ENCODE assay signal across 20 cellular contexts in the genomic region with DNA sequence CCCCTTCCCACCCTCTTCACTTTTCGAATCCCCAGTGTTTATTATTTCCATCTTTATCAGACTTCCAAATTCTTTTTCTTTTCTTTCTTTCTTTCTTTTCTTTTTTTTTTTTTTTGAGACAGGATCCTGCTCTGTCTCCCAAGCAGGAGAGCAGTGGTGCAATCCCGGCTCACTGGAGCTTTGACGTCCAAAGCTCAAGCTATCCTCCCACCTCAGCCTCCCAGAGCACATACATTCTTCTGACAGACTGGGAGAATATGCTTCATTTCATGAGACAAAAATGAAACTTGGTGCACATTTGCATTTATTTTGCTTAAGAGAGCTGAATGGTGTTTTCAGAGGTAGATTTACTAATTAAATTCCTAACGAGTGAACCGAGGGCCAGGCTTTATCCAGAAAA.
"Had no signal": no experiment of that assay in that cellular context is flagged by ENCODE, and none has a peak within 500 bp of the region (broad histone marks: within the 10 kb centered on the region; RNA-seq: fewer than 3 reads in every experiment).

No MANE protein-coding gene starts in this region.

- H3K4me1 Mint-ChIP-seq: naive thymus-derived CD4-positive, alpha-beta T cell had no signal

- DNase-seq: dermis blood vessel endothelial cell; dorsolateral prefrontal cortex; effector CD4-positive, alpha-beta T cell; effector memory CD4-positive, alpha-beta T cell; foreskin fibroblast; foreskin melanocyte; gastrocnemius medialis; glutamatergic neuron; head of caudate nucleus; heart right ventricle; hippocampal formation; left cardiac atrium; left lung; left ventricle myocardium superior; lower lobe of right lung; mesenchymal stem cell; midbrain; naive thymus-derived CD4-positive, alpha-beta T cell had no signal

- H3K4me1 ChIP-seq: gastrocnemius medialis, heart right ventricle, left lung, lower lobe of right lung had no signal

- H3K4me3 Mint-ChIP-seq: naive thymus-derived CD4-positive, alpha-beta T cell had no signal

- H3K27ac ChIP-seq: coronary artery, dorsolateral prefrontal cortex, esophagus muscularis mucosa, gastrocnemius medialis, heart right ventricle, left lung, lower lobe of right lung had no signal

- H3K36me3 Mint-ChIP-seq: naive thymus-derived CD4-positive, alpha-beta T cell had no signal

- ATAC-seq: gastrocnemius medialis; heart right ventricle; left lung; left ventricle myocardium superior; lower lobe of right lung; naive thymus-derived CD4-positive, alpha-beta T cell had no signal

- H3K27me3 ChIP-seq: gastrocnemius medialis, left lung had no signal

- H3K36me3 ChIP-seq: esophagus muscularis mucosa, gastrocnemius medialis, heart right ventricle, left lung, lower lobe of right lung had no signal

- H3K4me3 ChIP-seq: coronary artery, dorsolateral prefrontal cortex, esophagus muscularis mucosa, gastrocnemius medialis, heart right ventricle, left lung, lower lobe of right lung had no signal

- H3K27ac Mint-ChIP-seq: naive thymus-derived CD4-positive, alpha-beta T cell had no signal
